Comparison of ENCODE assay signal across 1 cellular context in genomic region chr13:107842562-107843180, GRCh38.
TF ChIP-seq lines count a peak whose summit lies in the region.

No MANE protein-coding gene starts in this region.

TF ChIP-seq in H1, 55 proteins besides CTCF, POLR2A, EP300 and RAD21 (continued from another document):
- TF ChIP-seq CREB1 (IDR thresholded peaks at IDR 0.05) (no peak), CEBPB (IDR thresholded peaks at IDR 0.05; ENCODE audit: low read depth, low read length) (no peak), BACH1 (IDR thresholded peaks at IDR 0.05; ENCODE audit: low read length) (no peak), GTF2F1 (IDR thresholded peaks at IDR 0.05; ENCODE audit: borderline replicate concordance, low read depth, low read length) (no peak), YY1 (IDR thresholded peaks at IDR 0.05; ENCODE audit: low read depth, low read length) (no peak), CHD7 (IDR thresholded peaks at IDR 0.05; ENCODE audit: insufficient replicate concordance, low read length) (no peak), POU5F1 (IDR thresholded peaks at IDR 0.05; ENCODE audit: low read depth, low read length) (no peak), KDM4A (IDR thresholded peaks at IDR 0.05; ENCODE audit: low read depth, low read length, severe bottlenecking) (no peak), SIRT6 (IDR thresholded peaks at IDR 0.05; ENCODE audit: low read length) (no peak)
